In the genomic region with DNA sequence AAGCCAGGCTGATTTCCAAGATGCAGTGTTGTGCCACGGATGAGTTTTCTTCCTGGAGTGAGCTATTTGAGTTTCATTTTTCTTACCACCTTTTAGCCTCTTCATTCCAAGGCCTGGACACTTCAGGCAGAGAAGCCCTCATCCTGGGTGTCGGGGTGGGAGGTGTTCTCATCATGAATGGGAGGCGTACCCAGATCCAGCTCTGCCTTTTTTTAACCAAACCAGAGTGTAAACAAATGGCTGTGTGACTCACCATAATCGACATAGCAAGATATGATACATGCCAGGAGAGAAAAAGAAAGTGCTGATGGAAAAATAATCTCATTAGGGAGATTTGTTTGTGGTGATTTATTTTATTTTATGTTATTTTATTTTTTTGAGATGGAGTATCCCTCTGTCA, we compare ENCODE assay signal across 9 cellular contexts.
A peak's percentile ranks its signal among the peaks of the same experiment; 100 is the strongest.
DNase-seq lines count a peak whose midpoint lies in the region; ATAC-seq and TF ChIP-seq lines count a peak whose summit lies in the region.
"Had no signal": no experiment of that assay in that cellular context is flagged by ENCODE, and none has a peak within 500 bp of the region (broad histone marks: within the 10 kb centered on the region; RNA-seq: fewer than 3 reads in every experiment).

No MANE protein-coding gene starts in this region.

- H4K12ac ChIP-seq in trophoblast cell (ENCODE audit: low read depth, low read length) = no peak overlapping the region

- no peaks in the 10 kb centered on the region for H3K36me3 ChIP-seq in CD8-positive, alpha-beta T cell (ENCODE audit: insufficient read depth, low read length)
- H3K36me3 ChIP-seq in KOPT-K1 (ENCODE audit: insufficient read depth, low read length) = no peaks in the 10 kb centered on the region
- no peaks in the 10 kb centered on the region for H3K36me3 ChIP-seq in esophagus muscularis mucosa
- no peaks in the 10 kb centered on the region for H3K36me3 ChIP-seq in trophoblast cell (ENCODE audit: control insufficient read depth in 1 of 2, insufficient read depth in 2 of 2, low read length in 2 of 2)
- H3K36me3 ChIP-seq: neutrophil had no signal

- no peak for TF ChIP-seq EP300 in esophagus muscularis mucosa (IDR thresholded peaks at IDR 0.05)

- POLR2A ChIA-PET in CD8-positive, alpha-beta T cell (lab: Charles Lee) = interaction anchor here (0.7 to 3.7 kb wide), 10 partner anchors 9 to 140 kb away, joined by 3 to 37 read pairs (median 17); a partner anchor contains a TSS

- WGBS in esophagus muscularis mucosa = 4% methylated on average over 4 of the region's 4 CpGs
- WGBS in trophoblast cell (ENCODE audit: extremely low coverage, insufficient coverage, insufficient read length) = no CpG with 5 or more reads among the region's 4 CpGs

- H3K27me3 ChIP-seq in CD8-positive, alpha-beta T cell (ENCODE audit: insufficient read depth, low read length) = no peaks in the 10 kb centered on the region
- no peaks in the 10 kb centered on the region for H3K27me3 ChIP-seq in esophagus muscularis mucosa
- no peaks in the 10 kb centered on the region for H3K27me3 ChIP-seq in trophoblast cell (ENCODE audit: insufficient read depth, low read length)
- H3K27me3 ChIP-seq: neutrophil had no signal

- H3K9me3 Mint-ChIP-seq in CD8-positive, alpha-beta T cell = no peaks in the 10 kb centered on the region

- CTCF ChIA-PET in CD8-positive, alpha-beta T cell (lab: Charles Lee) = interaction anchor here (0.9 to 4.3 kb wide), 8 partner anchors 27 to 120 kb away, joined by 3 to 23 read pairs (median 6); a partner anchor contains a TSS

- peak overlapping the region; percentile 62 for H3K27ac ChIP-seq in CD8-positive, alpha-beta T cell (ENCODE audit: low read depth, low read length)
- H3K27ac ChIP-seq in KOPT-K1 (ENCODE audit: low read depth, low read length, poor library complexity, severe bottlenecking) (peak overlapping the region; percentile 33), esophagus muscularis mucosa (replicated peaks in 1 of 4) (peak overlapping the region; percentile 60 to 75 (median 62)), trophoblast cell (ENCODE audit: low read depth, low read length) (peak overlapping the region; percentile 64)
- H3K27ac ChIP-seq: neutrophil had no signal

- H3K4me1 Mint-ChIP-seq in CD8-positive, alpha-beta T cell (ENCODE audit: low read depth) = peaks cover 72% of the 10 kb centered on the region

- H3K4me1 ChIP-seq in CD8-positive, alpha-beta T cell (ENCODE audit: insufficient read depth, low read length) = peaks cover 55% of the 10 kb centered on the region
- H3K4me1 ChIP-seq in esophagus muscularis mucosa (peaks cover 35 to 45% (median 45%) of the 10 kb centered on the region in 4 donors), trophoblast cell (ENCODE audit: control insufficient read depth in 1 of 2, insufficient read depth in 2 of 2, low read length in 2 of 2) (peaks cover 12 to 13% of the 10 kb centered on the region in 2 experiments)

- H2BK5ac ChIP-seq in trophoblast cell (ENCODE audit: low read depth, low read length, poor library complexity) = peak overlapping the region; percentile 71

- no peak overlapping the region for H2AFZ ChIP-seq in trophoblast cell (ENCODE audit: insufficient read depth, low read length, poor library complexity)

- intact Hi-C loops in CD8-positive, alpha-beta T cell (cut with DNase I, micrococcal nuclease) = loop anchor here (1.0 to 10.0 kb wide), 4 partner anchors 26 to 132 kb away; no protein-coding TSS in a partner anchor
- intact Hi-C loops in esophagus muscularis mucosa (cut with DNase I) = loop anchor here (5.0 kb wide), 1 partner anchor 81 kb away; a partner anchor contains a TSS

- no peak for TF ChIP-seq POLR2A in esophagus muscularis mucosa (IDR thresholded peaks at IDR 0.05; ENCODE audit: low read depth)

- H4K91ac ChIP-seq in trophoblast cell (ENCODE audit: low read depth, low read length) = peak overlapping the region; percentile 20

- H3K18ac ChIP-seq in trophoblast cell (ENCODE audit: low read length) = no peak overlapping the region

- no peak overlapping the region for H3K4ac ChIP-seq in trophoblast cell (ENCODE audit: low read depth, low read length)

- no peak overlapping the region for H2AK5ac ChIP-seq in trophoblast cell (ENCODE audit: low read length)

- H3K9me3 ChIP-seq in CD8-positive, alpha-beta T cell (ENCODE audit: low read length) = no peaks in the 10 kb centered on the region
- no peaks in the 10 kb centered on the region for H3K9me3 ChIP-seq in KOPT-K1 (ENCODE audit: insufficient read depth, low read length, poor library complexity, severe bottlenecking)
- no peaks in the 10 kb centered on the region for H3K9me3 ChIP-seq in esophagus muscularis mucosa
- H3K9me3 ChIP-seq in trophoblast cell (ENCODE audit: insufficient read depth, low read depth, low read length) = no peaks in the 10 kb centered on the region
- H3K9me3 ChIP-seq: neutrophil had no signal

- no peak overlapping the region for H3K4me2 ChIP-seq in trophoblast cell (ENCODE audit: low read length)

- peak overlapping the region; percentile 78 for H3K4me3 Mint-ChIP-seq in CD8-positive, alpha-beta T cell

- peak; percentile 42 for ATAC-seq in CD8-positive, alpha-beta T cell
- ATAC-seq in HG03460 (IDR thresholded peaks at IDR 0.05; ENCODE audit: unreplicated experiment) = no peak

- peak overlapping the region; percentile 31 for H3K4me3 ChIP-seq in CD8-positive, alpha-beta T cell (ENCODE audit: low read depth, low read length)
- H3K4me3 ChIP-seq in esophagus muscularis mucosa (peak overlapping the region in 2 of 4 donors; percentile 6 to 33), trophoblast cell (ENCODE audit: low read depth, low read length) (no peak overlapping the region)

- no peak overlapping the region for H2BK12ac ChIP-seq in trophoblast cell (ENCODE audit: low read length)

- peak overlapping the region; percentile 40 for H2BK120ac ChIP-seq in trophoblast cell (ENCODE audit: insufficient read depth, low read length, poor library complexity)

- no peak overlapping the region for H3K9ac ChIP-seq in trophoblast cell (ENCODE audit: low read length)

- H3K14ac ChIP-seq in trophoblast cell (ENCODE audit: low read length) = peak overlapping the region; percentile 37

- H4K8ac ChIP-seq in trophoblast cell (ENCODE audit: low read depth, low read length) = no peak overlapping the region

- H3K79me2 ChIP-seq in trophoblast cell (ENCODE audit: control insufficient read depth, insufficient read depth, low read length, poor library complexity) = no peaks in the 10 kb centered on the region

- H3K27ac Mint-ChIP-seq in CD8-positive, alpha-beta T cell = peak overlapping the region; percentile 98

- no peaks in the 10 kb centered on the region for H3K27me3 Mint-ChIP-seq in CD8-positive, alpha-beta T cell (ENCODE audit: low read depth)

- no peaks in the 10 kb centered on the region for H3K36me3 Mint-ChIP-seq in CD8-positive, alpha-beta T cell

- peak in 5 of 7 experiments; percentile 17 to 56 (median 51) for DNase-seq in CD8-positive, alpha-beta T cell
- peak; percentile 38 to 45 for DNase-seq in activated CD4-positive, alpha-beta T cell treated with anti-CD3 and anti-CD28 coated beads for 4 hours
- DNase-seq in esophagus muscularis mucosa (ENCODE audit: extremely low spot score) (no peak), trophoblast cell (peak; percentile 74 to 88), NCI-H526 (lab: John Stamatoyannopoulos, UW) (no peak), NCI-H1105 treated with DMSO at 0.1 percent for 48 hours (lab: John Stamatoyannopoulos, UW) (no peak)

- TF ChIP-seq CTCF in CD8-positive, alpha-beta T cell (IDR thresholded peaks at IDR 0.05) = no peak
- no peak for TF ChIP-seq CTCF in esophagus muscularis mucosa (IDR thresholded peaks at IDR 0.05)

- H3K23ac ChIP-seq in trophoblast cell (ENCODE audit: low read length) = no peak overlapping the region

- peaks cover 16% of the 10 kb centered on the region for H3K79me1 ChIP-seq in trophoblast cell (ENCODE audit: low read length)

Comparison
In these comparisons a context has a peak if more than half of its experiments do, and no peak if none do; other contexts are left out.
1. DNase-seq: peak in CD8-positive, alpha-beta T cell (5 of 7), activated CD4-positive, alpha-beta T cell treated with anti-CD3 and anti-CD28 coated beads for 4 hours (2 of 2) and trophoblast cell (2 of 2); none in esophagus muscularis mucosa (single experiment), NCI-H526 (0 of 2) and NCI-H1105 treated with DMSO at 0.1 percent for 48 hours (single experiment).
2. Peak in every context shown above with its lines, with median percentiles within 50 percentile points of each other: H3K27ac ChIP-seq.